ENCODE assay signal across 26 cellular contexts in the genomic region with DNA sequence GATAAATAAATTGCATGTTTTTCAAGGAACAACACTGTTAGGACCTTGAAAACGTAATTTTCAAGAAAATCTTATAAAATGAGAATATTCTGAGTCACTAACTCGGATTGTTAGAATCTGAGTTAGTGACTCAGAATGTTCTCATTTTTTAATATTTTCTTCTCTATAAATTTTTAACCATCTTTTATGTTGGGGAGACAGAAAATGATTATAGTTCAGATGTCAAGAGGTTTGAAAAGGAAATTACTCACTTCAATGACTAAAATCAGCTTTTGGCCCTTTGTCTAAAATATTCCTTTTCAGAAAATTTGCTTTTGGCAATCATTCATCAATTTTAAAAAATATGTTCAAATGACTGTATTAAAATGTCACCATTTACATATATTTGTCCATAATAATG.
"Had no signal": no experiment of that assay in that cellular context is flagged by ENCODE, and none has a peak within 500 bp of the region (broad histone marks: within the 10 kb centered on the region; RNA-seq: fewer than 3 reads in every experiment).

No MANE protein-coding gene starts in this region.

- ATAC-seq: left ventricle myocardium superior; lower lobe of right lung; natural killer cell; psoas muscle; right cardiac atrium; stimulated activated naive CD8-positive, alpha-beta T cell treated with anti-CD3 and anti-CD28 coated beads, Interleukin-15, amount 100 ng/mL, for 72 hours; upper lobe of right lung had no signal

- H3K4me1 ChIP-seq: esophagus squamous epithelium, lower lobe of right lung, psoas muscle, sigmoid colon, suprapubic skin, transverse colon, upper lobe of right lung, uterus had no signal

- H3K27ac ChIP-seq: coronary artery, esophagus squamous epithelium, lower lobe of right lung, ovary, psoas muscle, sigmoid colon, suprapubic skin, transverse colon, upper lobe of right lung, uterus had no signal

- H3K36me3 ChIP-seq: esophagus squamous epithelium, lower lobe of right lung, ovary, sigmoid colon, suprapubic skin, transverse colon, upper lobe of right lung, uterus had no signal

- H3K27me3 ChIP-seq: esophagus squamous epithelium, ovary, sigmoid colon, suprapubic skin, transverse colon, upper lobe of right lung, uterus had no signal

- H3K4me3 ChIP-seq: coronary artery, esophagus squamous epithelium, lower lobe of right lung, ovary, psoas muscle, sigmoid colon, suprapubic skin, transverse colon, upper lobe of right lung, uterus had no signal

- H3K9me3 ChIP-seq: esophagus squamous epithelium, lower lobe of right lung, ovary, suprapubic skin, transverse colon, upper lobe of right lung, uterus had no signal

- DNase-seq: dermis blood vessel endothelial cell; effector memory CD4-positive, alpha-beta T cell; erythroblast; esophagus squamous epithelium; foreskin melanocyte; glutamatergic neuron; left ventricle myocardium superior; lower lobe of right lung; natural killer cell; occipital lobe; ovary; posterior cingulate gyrus; psoas muscle; right cardiac atrium; sigmoid colon; small intestine; stimulated activated CD4-positive, alpha-beta T cell treated with anti-CD3 and anti-CD28 coated beads, Interleukin-15, amount 100 ng/mL, for 24 hours; stimulated activated CD4-positive, alpha-beta T cell treated with anti-CD3 and anti-CD28 coated beads, Interleukin-2, amount 100 ng/mL, for 48 hours; stimulated activated naive CD4-positive, alpha-beta T cell; stimulated activated naive CD8-positive, alpha-beta T cell treated with anti-CD3 and anti-CD28 coated beads, Interleukin-15, amount 100 ng/mL, for 72 hours; transverse colon; upper lobe of right lung; uterus had no signal

- FAIRE-seq: keratinocyte had no signal
